Comparison of ENCODE assay signal across 29 cellular contexts in genomic region chr9:19216466-19216865, GRCh38.
"Had no signal": no experiment of that assay in that cellular context is flagged by ENCODE, and none has a peak within 500 bp of the region (broad histone marks: within the 10 kb centered on the region; RNA-seq: fewer than 3 reads in every experiment).

No MANE protein-coding gene starts in this region.

- H3K36me3 ChIP-seq: brain microvascular endothelial cell, esophagus muscularis mucosa, left lung, ovary, sigmoid colon, tibial artery, upper lobe of right lung had no signal

- H3K27me3 ChIP-seq: brain microvascular endothelial cell, esophagus muscularis mucosa, foreskin keratinocyte, left lung, ovary, sigmoid colon, tibial artery, upper lobe of right lung had no signal

- H3K4me3 ChIP-seq: esophagus muscularis mucosa, left lung, ovary, sigmoid colon, tibial artery, upper lobe of right lung had no signal

- H3K36me3 Mint-ChIP-seq: stimulated activated memory B cell treated with anti-CD40 and anti-IgM and Interleukin-4, amounts not matched to agents 10 μg/mL and 1 μg/mL and 100 μg/mL, for 72 hours; WTC11 had no signal

- H3K9me3 ChIP-seq: esophagus muscularis mucosa, left lung, ovary, sigmoid colon, tibial artery, upper lobe of right lung had no signal

- H3K4me1 ChIP-seq: esophagus muscularis mucosa, left lung, sigmoid colon, tibial artery, upper lobe of right lung had no signal

- H3K9me3 Mint-ChIP-seq: activated CD4-positive, alpha-beta memory T cell treated with anti-CD3 and anti-CD28 coated beads, Interleukin-2, amount 10 ng/mL, durations not matched to agents 7 days and 5 days; activated CD4-positive, alpha-beta T cell treated with anti-CD3 and anti-CD28 coated beads, Interleukin-2, amount 10 ng/mL, durations not matched to agents 7 days and 5 days; activated T-cell treated with anti-CD3 and anti-CD28 coated beads, Interleukin-2, amount 50 U/mL, for 24 hours; activated T-helper 17 cell treated with anti-CD3 and anti-CD28 coated beads, Interleukin-2, amount 50 U/mL, for 72 hours; stimulated activated naive CD8-positive, alpha-beta T cell treated with anti-CD3 and anti-CD28 coated beads, Interleukin-15, amount 100 ng/mL, for 72 hours; WTC11 had no signal

- ATAC-seq: activated T-helper 17 cell treated with anti-CD3 and anti-CD28 coated beads, Interleukin-2, amount 50 U/mL, for 72 hours; foreskin keratinocyte; left lung; naive thymus-derived CD4-positive, alpha-beta T cell; stimulated activated memory B cell treated with anti-CD40 and anti-IgM and Interleukin-4, amounts not matched to agents 10 μg/mL and 1 μg/mL and 100 μg/mL, for 72 hours; stimulated activated naive CD8-positive, alpha-beta T cell treated with anti-CD3 and anti-CD28 coated beads, Interleukin-15, amount 100 ng/mL, for 72 hours; upper lobe of right lung; WTC11 had no signal

- H3K27me3 Mint-ChIP-seq: activated CD4-positive, alpha-beta T cell treated with anti-CD3 and anti-CD28 coated beads, Interleukin-2, amount 10 ng/mL, durations not matched to agents 7 days and 5 days; activated T-cell treated with anti-CD3 and anti-CD28 coated beads, Interleukin-2, amount 50 U/mL, for 24 hours; activated T-helper 17 cell treated with anti-CD3 and anti-CD28 coated beads, Interleukin-2, amount 50 U/mL, for 72 hours; naive thymus-derived CD4-positive, alpha-beta T cell; progenitor cell of endocrine pancreas; stimulated activated memory B cell treated with anti-CD40 and anti-IgM and Interleukin-4, amounts not matched to agents 10 μg/mL and 1 μg/mL and 100 μg/mL, for 72 hours; stimulated activated naive CD8-positive, alpha-beta T cell treated with anti-CD3 and anti-CD28 coated beads, Interleukin-15, amount 100 ng/mL, for 72 hours had no signal

- H3K27ac ChIP-seq: brain microvascular endothelial cell, esophagus muscularis mucosa, foreskin keratinocyte, left lung, ovary, sigmoid colon, tibial artery, upper lobe of right lung had no signal

- H3K4me3 Mint-ChIP-seq: activated CD4-positive, alpha-beta memory T cell treated with anti-CD3 and anti-CD28 coated beads, Interleukin-2, amount 10 ng/mL, durations not matched to agents 7 days and 5 days; activated CD4-positive, alpha-beta T cell treated with anti-CD3 and anti-CD28 coated beads, Interleukin-2, amount 10 ng/mL, durations not matched to agents 7 days and 5 days; activated T-cell treated with anti-CD3 and anti-CD28 coated beads, Interleukin-2, amount 50 U/mL, for 24 hours; activated T-helper 17 cell treated with anti-CD3 and anti-CD28 coated beads, Interleukin-2, amount 50 U/mL, for 72 hours; naive thymus-derived CD4-positive, alpha-beta T cell; stimulated activated memory B cell treated with anti-CD40 and anti-IgM and Interleukin-4, amounts not matched to agents 10 μg/mL and 1 μg/mL and 100 μg/mL, for 72 hours; stimulated activated naive CD8-positive, alpha-beta T cell treated with anti-CD3 and anti-CD28 coated beads, Interleukin-15, amount 100 ng/mL, for 72 hours; WTC11 had no signal

- FAIRE-seq: astrocyte, small intestine, TTC549 had no signal

- DNase-seq: activated CD4-positive, alpha-beta memory T cell treated with anti-CD3 and anti-CD28 coated beads, Interleukin-2, amount 10 ng/mL, durations not matched to agents 7 days and 5 days; activated CD4-positive, alpha-beta T cell treated with anti-CD3 and anti-CD28 coated beads for 1 hour; activated CD4-positive, alpha-beta T cell treated with anti-CD3 and anti-CD28 coated beads, Interleukin-2, amount 10 ng/mL, durations not matched to agents 7 days and 5 days; activated CD8-positive, alpha-beta memory T cell treated with anti-CD3 and anti-CD28 coated beads, Interleukin-2, amount 50 U/mL, for 48 hours; activated gamma-delta T cell treated with Interleukin-2 at 50 U/mL for 16 hours; activated naive CD4-positive, alpha-beta T cell treated with anti-CD3 and anti-CD28 coated beads, Interleukin-2, amount 50 U/mL, for 16 hours; activated T-cell treated with anti-CD3 and anti-CD28 coated beads, Interleukin-2, amount 50 U/mL, for 24 hours; amniotic stem cell; brain microvascular endothelial cell; central memory CD4-positive, alpha-beta T cell; foreskin keratinocyte; kidney glomerular epithelial cell; left lung; naive thymus-derived CD4-positive, alpha-beta T cell; ovary; sigmoid colon; small intestine; stimulated activated CD4-positive, alpha-beta T cell treated with anti-CD3 and anti-CD28 coated beads, Interleukin-4, amount 100 ng/mL, for 24 hours; stimulated activated naive CD8-positive, alpha-beta T cell treated with anti-CD3 and anti-CD28 coated beads, Interleukin-15, amount 100 ng/mL, for 72 hours; substantia nigra; tibial artery; upper lobe of right lung had no signal

- H3K27ac Mint-ChIP-seq: activated CD4-positive, alpha-beta memory T cell treated with anti-CD3 and anti-CD28 coated beads, Interleukin-2, amount 10 ng/mL, durations not matched to agents 7 days and 5 days; activated CD4-positive, alpha-beta T cell treated with anti-CD3 and anti-CD28 coated beads, Interleukin-2, amount 10 ng/mL, durations not matched to agents 7 days and 5 days; activated T-cell treated with anti-CD3 and anti-CD28 coated beads, Interleukin-2, amount 50 U/mL, for 24 hours; activated T-helper 17 cell treated with anti-CD3 and anti-CD28 coated beads, Interleukin-2, amount 50 U/mL, for 72 hours; naive thymus-derived CD4-positive, alpha-beta T cell; progenitor cell of endocrine pancreas; stimulated activated memory B cell treated with anti-CD40 and anti-IgM and Interleukin-4, amounts not matched to agents 10 μg/mL and 1 μg/mL and 100 μg/mL, for 72 hours; stimulated activated naive CD8-positive, alpha-beta T cell treated with anti-CD3 and anti-CD28 coated beads, Interleukin-15, amount 100 ng/mL, for 72 hours; WTC11 had no signal

- H3K4me1 Mint-ChIP-seq: activated CD4-positive, alpha-beta memory T cell treated with anti-CD3 and anti-CD28 coated beads, Interleukin-2, amount 10 ng/mL, durations not matched to agents 7 days and 5 days; activated CD4-positive, alpha-beta T cell treated with anti-CD3 and anti-CD28 coated beads, Interleukin-2, amount 10 ng/mL, durations not matched to agents 7 days and 5 days; activated T-helper 17 cell treated with anti-CD3 and anti-CD28 coated beads, Interleukin-2, amount 50 U/mL, for 72 hours; naive thymus-derived CD4-positive, alpha-beta T cell; stimulated activated memory B cell treated with anti-CD40 and anti-IgM and Interleukin-4, amounts not matched to agents 10 μg/mL and 1 μg/mL and 100 μg/mL, for 72 hours; stimulated activated naive CD8-positive, alpha-beta T cell treated with anti-CD3 and anti-CD28 coated beads, Interleukin-15, amount 100 ng/mL, for 72 hours had no signal
